In the genomic region with DNA sequence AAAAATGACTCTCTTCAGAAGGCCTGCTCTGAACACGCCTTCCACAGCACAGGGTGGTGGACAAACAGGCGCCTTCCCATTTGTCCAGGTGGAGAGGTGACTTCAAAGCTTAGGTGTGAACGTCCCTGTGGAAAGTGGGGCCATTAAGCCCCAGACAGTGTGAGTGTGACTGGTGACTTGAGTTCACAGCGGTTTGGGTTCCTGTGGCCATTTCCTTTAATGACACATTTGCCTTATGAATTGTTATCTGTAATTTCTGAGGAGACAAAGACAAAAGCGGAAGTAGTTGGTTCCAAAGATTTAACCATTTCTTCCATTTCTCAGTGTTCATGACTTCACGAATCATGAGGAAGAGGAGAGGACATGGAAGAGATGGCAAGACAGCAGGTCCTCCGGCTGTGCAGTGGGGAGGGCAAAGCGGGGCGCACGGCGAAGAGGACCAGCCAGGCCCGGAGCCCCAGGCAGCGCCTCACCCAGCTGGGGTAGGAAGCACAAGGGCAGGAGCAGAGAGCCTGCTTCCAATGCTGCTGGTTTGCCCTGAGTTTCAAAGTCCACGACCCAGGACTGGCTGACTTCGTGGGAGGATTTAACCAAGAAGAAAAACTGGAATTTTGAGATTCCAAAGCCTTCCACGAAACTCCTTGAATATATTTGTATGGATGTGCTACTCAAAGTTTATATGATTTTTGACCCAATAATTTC, we compare ENCODE assay signal across 11 cellular contexts. TPM values are rescaled to one million over a fixed set of nuclear protein-coding genes. Genes with fewer than 3 reads are reported as not detected.
A peak's percentile ranks its signal among the peaks of the same experiment; 100 is the strongest.
DNase-seq lines count a peak whose midpoint lies in the region; ATAC-seq and TF ChIP-seq lines count a peak whose summit lies in the region.
"Had no signal": no experiment of that assay in that cellular context is flagged by ENCODE, and none has a peak within 500 bp of the region (broad histone marks: within the 10 kb centered on the region; RNA-seq: fewer than 3 reads in every experiment).

No MANE protein-coding gene starts in this region.

- no peaks in the 10 kb centered on the region for H3K27me3 Mint-ChIP-seq in activated naive CD4-positive, alpha-beta T cell treated with anti-CD3 and anti-CD28 coated beads, Interleukin-2, amount 10 ng/mL, durations not matched to agents 7 days and 5 days
- no peaks in the 10 kb centered on the region for H3K27me3 Mint-ChIP-seq in stimulated activated naive B cell treated with anti-CD40 and anti-IgM and Interleukin-4, amounts not matched to agents 10 μg/mL and 1 μg/mL and 100 μg/mL, for 72 hours

- H2AFZ ChIP-seq in hepatocyte: no peak overlapping the region

- in situ Hi-C loops in GM13976 (cut with MboI; ENCODE audit: low sequenced_read_pairs, unreplicated experiment): no loop called here

- no peaks in the 10 kb centered on the region for H3K79me2 ChIP-seq in hepatocyte

- ATAC-seq in stimulated activated naive B cell treated with anti-CD40 and anti-IgM and Interleukin-4, amounts not matched to agents 10 μg/mL and 1 μg/mL and 100 μg/mL, for 72 hours (replicated peaks): no peak
- ATAC-seq: left lung had no signal

- no peaks in the 10 kb centered on the region for H3K9me2 ChIP-seq in hepatocyte (replicated peaks; ENCODE audit: insufficient read depth)
- H3K9me2 ChIP-seq: SK-N-SH had no signal

- H3K9me3 ChIP-seq in hepatocyte (ENCODE audit: low read depth): no peaks in the 10 kb centered on the region
- H3K9me3 ChIP-seq: left lung, pancreas, SK-N-SH had no signal

- H3K4me1 Mint-ChIP-seq in activated naive CD4-positive, alpha-beta T cell treated with anti-CD3 and anti-CD28 coated beads, Interleukin-2, amount 10 ng/mL, durations not matched to agents 7 days and 5 days: peaks cover 98% of the 10 kb centered on the region
- H3K4me1 Mint-ChIP-seq in stimulated activated naive B cell treated with anti-CD40 and anti-IgM and Interleukin-4, amounts not matched to agents 10 μg/mL and 1 μg/mL and 100 μg/mL, for 72 hours: peaks cover 35 to 58% of the 10 kb centered on the region in 2 donors

- TF ChIP-seq CTCF in hepatocyte (IDR thresholded peaks at IDR 0.05; ENCODE audit: poor library complexity): no peak
- TF ChIP-seq CTCF in GM13976 (IDR thresholded peaks at IDR 0.05; ENCODE audit: borderline replicate concordance, control extremely low read depth, extremely low read depth, insufficient read depth, missing control alignments): no peak

- H3K27ac ChIP-seq in hepatocyte: peak overlapping the region; percentile 61
- H3K27ac ChIP-seq: pancreas had no signal

- H3K4me3 ChIP-seq in hepatocyte: no peak overlapping the region
- H3K4me3 ChIP-seq: left lung, pancreas had no signal

- DNase-seq in activated naive CD4-positive, alpha-beta T cell treated with anti-CD3 and anti-CD28 coated beads, Interleukin-2, amount 10 ng/mL, durations not matched to agents 7 days and 5 days: no peak
- DNase-seq in activated naive CD4-positive, alpha-beta T cell treated with anti-CD3 and anti-CD28 coated beads, Interleukin-2, amount 50 U/mL, for 16 hours: no peak
- DNase-seq in SKM-1 treated with dmso at 0.1 percent for 144 hours (lab: John Stamatoyannopoulos, UW; ENCODE audit: unreplicated experiment) (peak; percentile 48), hepatocyte (ENCODE audit: low spot score) (peak; percentile 17), NCI-H2081 (lab: John Stamatoyannopoulos, UW) (no peak), GM13976 (ENCODE audit: low spot score) (no peak)
- DNase-seq in stimulated activated naive B cell treated with anti-CD40 and anti-IgM and Interleukin-4, amounts not matched to agents 10 μg/mL and 1 μg/mL and 100 μg/mL, for 72 hours: no peak
- no peak for DNase-seq in stimulated activated CD4-positive, alpha-beta T cell treated with anti-CD3 and anti-CD28 coated beads, Interleukin-4, amount 100 ng/mL, for 24 hours
- DNase-seq: left lung, pancreas had no signal

- H3K4me2 ChIP-seq in hepatocyte: no peak overlapping the region
- H3K4me2 ChIP-seq: SK-N-SH had no signal

- peaks cover 9% of the 10 kb centered on the region for H3K4me1 ChIP-seq in hepatocyte (ENCODE audit: insufficient read depth)
- H3K4me1 ChIP-seq: pancreas had no signal

- no peak overlapping the region for H3K4me3 Mint-ChIP-seq in activated naive CD4-positive, alpha-beta T cell treated with anti-CD3 and anti-CD28 coated beads, Interleukin-2, amount 10 ng/mL, durations not matched to agents 7 days and 5 days
- no peak overlapping the region for H3K4me3 Mint-ChIP-seq in stimulated activated naive B cell treated with anti-CD40 and anti-IgM and Interleukin-4, amounts not matched to agents 10 μg/mL and 1 μg/mL and 100 μg/mL, for 72 hours

- no peaks in the 10 kb centered on the region for H3K27me3 ChIP-seq in hepatocyte
- H3K27me3 ChIP-seq: left lung, pancreas had no signal

- peak overlapping the region; percentile 40 for H3K27ac Mint-ChIP-seq in activated naive CD4-positive, alpha-beta T cell treated with anti-CD3 and anti-CD28 coated beads, Interleukin-2, amount 10 ng/mL, durations not matched to agents 7 days and 5 days
- peak overlapping the region; percentile 27 for H3K27ac Mint-ChIP-seq in stimulated activated naive B cell treated with anti-CD40 and anti-IgM and Interleukin-4, amounts not matched to agents 10 μg/mL and 1 μg/mL and 100 μg/mL, for 72 hours

- peaks cover 12% of the 10 kb centered on the region for H3K9me3 Mint-ChIP-seq in activated naive CD4-positive, alpha-beta T cell treated with anti-CD3 and anti-CD28 coated beads, Interleukin-2, amount 10 ng/mL, durations not matched to agents 7 days and 5 days
- peaks cover 0 to 11% of the 10 kb centered on the region in 2 donors for H3K9me3 Mint-ChIP-seq in stimulated activated naive B cell treated with anti-CD40 and anti-IgM and Interleukin-4, amounts not matched to agents 10 μg/mL and 1 μg/mL and 100 μg/mL, for 72 hours

- CTCF ChIA-PET in activated naive CD4-positive, alpha-beta T cell treated with anti-CD3 and anti-CD28 coated beads, Interleukin-2, amount 10 ng/mL, durations not matched to agents 7 days and 5 days (lab: Charles Lee): interaction anchor here (1.0 to 1.2 kb wide), 3 partner anchors 10 to 23 kb away, joined by 3 to 5 read pairs (median 4); no protein-coding TSS in a partner anchor

- WGBS in hepatocyte (ENCODE audit: low lambda C conversion rate, missing lambda C conversion rate): 81% methylated on average over 16 of the region's 16 CpGs

- H3K36me3 ChIP-seq in hepatocyte (replicated peaks; ENCODE audit: insufficient read depth, low read depth): no peaks in the 10 kb centered on the region
- H3K36me3 ChIP-seq: left lung, pancreas had no signal

- H4K20me1 ChIP-seq in hepatocyte (ENCODE audit: insufficient read depth, poor library complexity, severe bottlenecking): no peaks in the 10 kb centered on the region

- peaks cover 16% of the 10 kb centered on the region for H3K36me3 Mint-ChIP-seq in activated naive CD4-positive, alpha-beta T cell treated with anti-CD3 and anti-CD28 coated beads, Interleukin-2, amount 10 ng/mL, durations not matched to agents 7 days and 5 days
- no peaks in the 10 kb centered on the region for H3K36me3 Mint-ChIP-seq in stimulated activated naive B cell treated with anti-CD40 and anti-IgM and Interleukin-4, amounts not matched to agents 10 μg/mL and 1 μg/mL and 100 μg/mL, for 72 hours

RNA-seq across cellular contexts. Expression of a gene that starts 27.9 kb away (rescaled TPM):
- total RNA-seq in hepatocyte: 9.4 and 10.0 TPM in 2 replicates
- polyA plus RNA-seq in hepatocyte: 10.1 and 10.4 TPM in 2 replicates

Comparison
In these comparisons a context has a peak if more than half of its experiments do, and no peak if none do; other contexts are left out.
1. DNase-seq: peak in SKM-1 treated with dmso at 0.1 percent for 144 hours (single experiment) and hepatocyte (single experiment); none in activated naive CD4-positive, alpha-beta T cell treated with anti-CD3 and anti-CD28 coated beads, Interleukin-2, amount 10 ng/mL, durations not matched to agents 7 days and 5 days (single experiment), activated naive CD4-positive, alpha-beta T cell treated with anti-CD3 and anti-CD28 coated beads, Interleukin-2, amount 50 U/mL, for 16 hours (single experiment), stimulated activated naive B cell treated with anti-CD40 and anti-IgM and Interleukin-4, amounts not matched to agents 10 μg/mL and 1 μg/mL and 100 μg/mL, for 72 hours (single experiment), NCI-H2081 (0 of 2), stimulated activated CD4-positive, alpha-beta T cell treated with anti-CD3 and anti-CD28 coated beads, Interleukin-4, amount 100 ng/mL, for 24 hours (single experiment) and GM13976 (single experiment).